8 cellular contexts compared by ENCODE assay signal in genomic region chrX:53831662-53832635, GRCh38.
DNase-seq lines count a peak whose midpoint lies in the region; ATAC-seq and TF ChIP-seq lines count a peak whose summit lies in the region.

No MANE protein-coding gene starts in this region.

- no peaks in the 10 kb centered on the region for H3K36me3 Mint-ChIP-seq in activated naive CD4-positive, alpha-beta T cell treated with anti-CD3 and anti-CD28 coated beads, Interleukin-2, amount 10 ng/mL, durations not matched to agents 7 days and 5 days

- ATAC-seq in HG03354 (IDR thresholded peaks at IDR 0.05; ENCODE audit: poor library complexity, severe bottlenecking, unreplicated experiment) (peak; percentile 79), HG02588 (IDR thresholded peaks at IDR 0.05; ENCODE audit: unreplicated experiment) (no peak)

- DNase-seq in AG08395 (ENCODE audit: low spot score) = peak; percentile 42
- DNase-seq in RPMI7951 (ENCODE audit: low read depth) = peak; percentile 50
- peak; percentile 58 for DNase-seq in activated naive CD4-positive, alpha-beta T cell treated with anti-CD3 and anti-CD28 coated beads, Interleukin-2, amount 10 ng/mL, durations not matched to agents 7 days and 5 days
- DNase-seq in iris pigment epithelial cell (ENCODE audit: low read depth) = peak; percentile 20
- DNase-seq in stimulated activated CD4-positive, alpha-beta T cell treated with anti-CD3 and anti-CD28 coated beads, TNF-alpha, amount 100 ng/mL, for 24 hours (ENCODE audit: low read depth in 3 of 3) = peak; percentile 11 to 27 (median 12)

- CTCF ChIA-PET in activated naive CD4-positive, alpha-beta T cell treated with anti-CD3 and anti-CD28 coated beads, Interleukin-2, amount 10 ng/mL, durations not matched to agents 7 days and 5 days (lab: Charles Lee) = interaction anchor here (1.0 to 3.2 kb wide), 2 partner anchors 148 to 153 kb away, joined by 3 to 14 read pairs; no protein-coding TSS in a partner anchor

- peaks cover 6% of the 10 kb centered on the region for H3K4me1 Mint-ChIP-seq in activated naive CD4-positive, alpha-beta T cell treated with anti-CD3 and anti-CD28 coated beads, Interleukin-2, amount 10 ng/mL, durations not matched to agents 7 days and 5 days

- peak; percentile 31; the same call in 1 of the 2 replicates for TF ChIP-seq CTCF in GM12874 (IDR thresholded peaks at IDR 0.05; ENCODE audit: insufficient read depth, low read depth, low read length)

- H3K27ac Mint-ChIP-seq in activated naive CD4-positive, alpha-beta T cell treated with anti-CD3 and anti-CD28 coated beads, Interleukin-2, amount 10 ng/mL, durations not matched to agents 7 days and 5 days = no peak overlapping the region

- no peak overlapping the region for H3K4me3 Mint-ChIP-seq in activated naive CD4-positive, alpha-beta T cell treated with anti-CD3 and anti-CD28 coated beads, Interleukin-2, amount 10 ng/mL, durations not matched to agents 7 days and 5 days

- H3K27me3 Mint-ChIP-seq in activated naive CD4-positive, alpha-beta T cell treated with anti-CD3 and anti-CD28 coated beads, Interleukin-2, amount 10 ng/mL, durations not matched to agents 7 days and 5 days = no peaks in the 10 kb centered on the region

- H3K9me3 Mint-ChIP-seq in activated naive CD4-positive, alpha-beta T cell treated with anti-CD3 and anti-CD28 coated beads, Interleukin-2, amount 10 ng/mL, durations not matched to agents 7 days and 5 days = peaks cover 6% of the 10 kb centered on the region
